ENCODE assay signal across 1 cellular context in genomic region chr10:116796910-116797513, GRCh38.
TF ChIP-seq lines count a peak whose summit lies in the region.

No MANE protein-coding gene starts in this region.

TF ChIP-seq in H1, 55 proteins besides CTCF, POLR2A, EP300 and RAD21 (continued from another document):
- TF ChIP-seq SIRT6 (IDR thresholded peaks at IDR 0.05; ENCODE audit: low read length) = no peak
